Comparison of ENCODE assay signal across 8 cellular contexts in the genomic region with DNA sequence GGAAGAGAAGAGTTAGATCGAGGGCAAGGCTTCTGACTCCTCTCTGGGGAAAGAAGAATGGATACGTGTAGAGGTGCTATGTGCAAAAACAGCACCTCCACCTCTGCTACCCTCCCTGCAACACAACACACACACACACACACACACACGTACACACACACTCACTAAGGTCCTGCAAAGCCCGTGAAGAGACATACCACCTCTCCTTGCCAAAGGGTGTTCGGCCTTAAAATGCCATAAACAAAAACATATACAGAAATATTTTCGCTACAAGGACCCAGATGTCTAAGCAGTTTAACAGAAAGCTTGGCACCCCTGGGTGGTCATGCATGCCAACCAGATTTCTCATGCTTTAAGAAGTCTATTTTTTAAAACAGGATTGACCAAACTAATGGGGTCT. TPM values are rescaled to one million over a fixed set of nuclear protein-coding genes. Genes with fewer than 3 reads are reported as not detected.
DNase-seq lines count a peak whose midpoint lies in the region; ATAC-seq and TF ChIP-seq lines count a peak whose summit lies in the region.

No MANE protein-coding gene starts in this region.

- intact Hi-C loops in stomach (cut with DNase I; ENCODE audit: low total_unique reads) = no loop called here
- intact Hi-C loops in testis (cut with DNase I; ENCODE audit: low total_unique reads) = no loop called here

- no peaks in the 10 kb centered on the region for H3K27me3 ChIP-seq in stomach
- H3K27me3 ChIP-seq in testis = no peaks in the 10 kb centered on the region

- no peak for TF ChIP-seq CTCF in fibroblast of the aortic adventitia (IDR thresholded peaks at IDR 0.05; ENCODE audit: insufficient read depth, low read length)
- no peak for TF ChIP-seq CTCF in stomach (IDR thresholded peaks at IDR 0.05)
- TF ChIP-seq CTCF in testis (IDR thresholded peaks at IDR 0.05) = no peak

- TF ChIP-seq POLR2A in stomach (IDR thresholded peaks at IDR 0.05) = no peak
- no peak for TF ChIP-seq POLR2A in testis (IDR thresholded peaks at IDR 0.05)

- WGBS in stomach, 5 donors = 8 to 11% (median 11%) methylated on average over 6 of the region's 6 CpGs
- WGBS in testis, 2 donors = 12 to 28% methylated on average over 6 of the region's 6 CpGs

- H3K27ac ChIP-seq in stomach (peak overlapping the region; percentile 24 to 90 (median 83)), testis (peak overlapping the region in 1 of 2 donors; percentile 34)

- peak overlapping the region; percentile 82 for H3K4me3 ChIP-seq in fibroblast of the aortic adventitia (ENCODE audit: low read depth, low read length)
- peak overlapping the region; percentile 65 to 86 (median 79) for H3K4me3 ChIP-seq in stomach
- H3K4me3 ChIP-seq in testis = peak overlapping the region in 1 of 2 donors; percentile 68

- H3K36me3 ChIP-seq in stomach = no peaks in the 10 kb centered on the region
- no peaks in the 10 kb centered on the region for H3K36me3 ChIP-seq in testis (ENCODE audit: low read depth, missing control alignments)

- ATAC-seq in T-helper 17 cell = no peak
- no peak for ATAC-seq in GM21423 (IDR thresholded peaks at IDR 0.05; ENCODE audit: unreplicated experiment)

- peaks cover 6% of the 10 kb centered on the region for H3K9me3 Mint-ChIP-seq in T-helper 1 cell treated with Interleukin-12 subunit alpha and Interleukin-12 subunit beta and Interleukin-4 antibody, amounts not matched to agents 30 μg/mL and 1 μg/mL, for 36 hours

- H3K4me1 Mint-ChIP-seq in T-helper 1 cell treated with Interleukin-12 subunit alpha and Interleukin-12 subunit beta and Interleukin-4 antibody, amounts not matched to agents 30 μg/mL and 1 μg/mL, for 36 hours (ENCODE audit: low read depth) = peaks cover 66% of the 10 kb centered on the region
- H3K4me1 Mint-ChIP-seq in T-helper 17 cell = peaks cover 59% of the 10 kb centered on the region

- TF ChIP-seq EP300 in stomach (IDR thresholded peaks at IDR 0.05) = no peak

- H3K27ac Mint-ChIP-seq in T-helper 1 cell treated with Interleukin-12 subunit alpha and Interleukin-12 subunit beta and Interleukin-4 antibody, amounts not matched to agents 30 μg/mL and 1 μg/mL, for 36 hours = peak overlapping the region; percentile 34
- peak overlapping the region; percentile 99 for H3K27ac Mint-ChIP-seq in T-helper 17 cell

- H3K4me1 ChIP-seq in stomach = peaks cover 6 to 46% (median 26%) of the 10 kb centered on the region in 4 donors
- H3K4me1 ChIP-seq in testis = no peaks in the 10 kb centered on the region

- DNase-seq in T-helper 1 cell (no peak), T-helper 17 cell (no peak), fibroblast of the aortic adventitia (ENCODE audit: low read depth) (peak; percentile 21), stomach (no peak), testis (no peak)
- DNase-seq in stimulated activated CD4-positive, alpha-beta T cell treated with anti-CD3 and anti-CD28 coated beads, Interleukin-15, amount 100 ng/mL, for 24 hours = no peak

- H3K4me3 Mint-ChIP-seq in T-helper 1 cell treated with Interleukin-12 subunit alpha and Interleukin-12 subunit beta and Interleukin-4 antibody, amounts not matched to agents 30 μg/mL and 1 μg/mL, for 36 hours = peak overlapping the region; percentile 87
- H3K4me3 Mint-ChIP-seq in T-helper 17 cell = peak overlapping the region; percentile 95

- peaks cover 34% of the 10 kb centered on the region for H3K36me3 Mint-ChIP-seq in T-helper 1 cell treated with Interleukin-12 subunit alpha and Interleukin-12 subunit beta and Interleukin-4 antibody, amounts not matched to agents 30 μg/mL and 1 μg/mL, for 36 hours (ENCODE audit: low read depth)
- H3K36me3 Mint-ChIP-seq in T-helper 17 cell (ENCODE audit: low read depth) = no peaks in the 10 kb centered on the region

- no peaks in the 10 kb centered on the region for H3K27me3 Mint-ChIP-seq in T-helper 1 cell treated with Interleukin-12 subunit alpha and Interleukin-12 subunit beta and Interleukin-4 antibody, amounts not matched to agents 30 μg/mL and 1 μg/mL, for 36 hours (ENCODE audit: low read depth)
- H3K27me3 Mint-ChIP-seq in T-helper 17 cell = no peaks in the 10 kb centered on the region

- H3K9me3 ChIP-seq in T-helper 17 cell (ENCODE audit: control insufficient read depth, low read length, poor library complexity, severe bottlenecking) (no peaks in the 10 kb centered on the region), stomach (no peaks in the 10 kb centered on the region), testis (no peaks in the 10 kb centered on the region)

RNA-seq across cellular contexts. Expression of a gene that starts 1.5 kb away (rescaled TPM):
- total RNA-seq in T-helper 17 cell (10 to 100 TPM; 38.4 to 98.7 TPM), fibroblast of the aortic adventitia (ENCODE audit: low replicate concordance) (2.8 and 8.9 TPM in 2 replicates), stomach (10 to 100 TPM in 1 of 5 donors, 1 to 10 TPM in 2, not detected in 2; 5.8 to 14.1 (median 7.7) TPM), testis (1 to 10 TPM; 1.7 to 2.8 TPM)
- polyA plus RNA-seq in stomach (1 to 10 TPM; 7.5 to 9.3 (median 7.9) TPM), testis (ENCODE audit: insufficient read depth, low read depth, low replicate concordance) (3.3 TPM)

RNA-seq across cellular contexts. Expression of a gene that starts 13.0 kb away (rescaled TPM):
- 10 to 100 TPM in 1 of 2 donors, 1 to 10 TPM in 1; 7.1 to 18.2 TPM for total RNA-seq in T-helper 17 cell
- total RNA-seq in fibroblast of the aortic adventitia (ENCODE audit: low replicate concordance) = 14.1 and 34.1 TPM in 2 replicates
- 10 to 100 TPM; 19.3 to 47.7 (median 37.5) TPM for total RNA-seq in stomach
- polyA plus RNA-seq in stomach = 1 to 10 TPM; 2.9 to 6.1 (median 5.2) TPM
- total RNA-seq in testis = 10 to 100 TPM in 1 of 2 donors, 1 to 10 TPM in 1; 9.7 to 12.5 TPM
- polyA plus RNA-seq in testis (ENCODE audit: insufficient read depth, low read depth, low replicate concordance) = 5.2 TPM

RNA-seq across cellular contexts. Expression of a gene that starts 52.6 kb away (rescaled TPM):
- total RNA-seq in T-helper 17 cell (10 to 100 TPM; 10.4 to 15.2 TPM), fibroblast of the aortic adventitia (ENCODE audit: low replicate concordance) (23.7 and 25.8 TPM in 2 replicates), stomach (10 to 100 TPM; 11.6 to 35.6 (median 22.6) TPM), testis (10 to 100 TPM; 24.6 to 29.4 TPM)
- polyA plus RNA-seq in stomach (10 to 100 TPM in 1 of 3 donors, 1 to 10 TPM in 2; 9.5 to 12.7 (median 9.9) TPM), testis (ENCODE audit: insufficient read depth, low read depth, low replicate concordance) (22.6 TPM)
